Comparison of ENCODE assay signal across 8 cellular contexts in the genomic region with DNA sequence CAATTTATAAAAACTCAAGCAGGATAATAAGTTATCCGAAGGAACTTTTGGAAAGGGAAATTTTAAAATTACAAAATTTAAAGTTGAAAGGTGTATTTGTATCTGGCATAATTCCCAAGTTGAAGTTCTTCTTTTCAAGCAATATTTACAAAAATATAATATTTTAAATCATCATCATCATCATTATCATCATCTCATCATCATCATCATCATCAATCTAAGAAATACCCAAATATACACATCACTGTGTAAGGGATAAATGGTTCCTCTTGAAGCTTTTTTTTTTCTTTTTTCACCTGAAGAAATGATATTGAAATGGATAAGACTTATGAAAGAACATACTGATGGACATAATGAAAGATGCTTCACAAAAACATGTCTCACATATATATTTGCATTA.
"Had no signal": no experiment of that assay in that cellular context is flagged by ENCODE, and none has a peak within 500 bp of the region (broad histone marks: within the 10 kb centered on the region; RNA-seq: fewer than 3 reads in every experiment).

No MANE protein-coding gene starts in this region.

- ATAC-seq: K562 had no signal

- H3K27ac ChIP-seq: HL-60, KMS-11 had no signal

- H3K27ac Mint-ChIP-seq: IgD-negative memory B cell had no signal

- H3K27me3 Mint-ChIP-seq: IgD-negative memory B cell had no signal

- FAIRE-seq: HTR-8/SVneo, K562 had no signal

- H3K4me1 Mint-ChIP-seq: IgD-negative memory B cell had no signal

- H3K4me3 ChIP-seq: K562 had no signal

- H3K36me3 Mint-ChIP-seq: IgD-negative memory B cell had no signal

- H3K4me2 ChIP-seq: KMS-11 had no signal

- H3K9me3 Mint-ChIP-seq: IgD-negative memory B cell had no signal

- DNase-seq: IMR-90, KBM-7, KG1 had no signal

- H3K4me3 Mint-ChIP-seq: IgD-negative memory B cell had no signal

- H3K9ac ChIP-seq: KMS-11 had no signal
